In genomic region chr10:88158506-88159123, GRCh38 we compare ENCODE assay signal across 13 cellular contexts.
DNase-seq lines count a peak whose midpoint lies in the region; ATAC-seq and TF ChIP-seq lines count a peak whose summit lies in the region.
"Had no signal": no experiment of that assay in that cellular context is flagged by ENCODE, and none has a peak within 500 bp of the region (broad histone marks: within the 10 kb centered on the region; RNA-seq: fewer than 3 reads in every experiment).

No MANE protein-coding gene starts in this region.

- H3K79me1 ChIP-seq in IMR-90 (ENCODE audit: low read depth in 1 of 2, low read length in 2 of 2): peaks cover 0 to 4% of the 10 kb centered on the region in 2 experiments; a peak in 1 of 4 replicates

- peak overlapping the region; percentile 93 for H2BK20ac ChIP-seq in IMR-90 (ENCODE audit: low read depth, low read length)

- peak overlapping the region; percentile 25; the same call in 2 of the 3 replicates for H2BK15ac ChIP-seq in IMR-90 (ENCODE audit: low read depth, low read length)

- peak overlapping the region; percentile 70 for H3K27ac Mint-ChIP-seq in chondrocyte (ENCODE audit: unreplicated experiment)

- no peak for TF ChIP-seq POLR2A in IMR-90 (IDR thresholded peaks at IDR 0.05; ENCODE audit: low read depth, low read length)
- no peak for TF ChIP-seq POLR2A in transverse colon (IDR thresholded peaks at IDR 0.05)

- peak overlapping the region; percentile 80 for H4K91ac ChIP-seq in IMR-90 (ENCODE audit: insufficient read depth, low read depth, low read length)

- peak overlapping the region; percentile 92 for H3K14ac ChIP-seq in IMR-90 (replicated peaks; ENCODE audit: low read depth, low read length)

- H3K4me1 ChIP-seq in IMR-90 (ENCODE audit: control insufficient read depth, insufficient read depth, low read length): peaks cover 21% of the 10 kb centered on the region
- H3K4me1 ChIP-seq in mucosa of rectum (ENCODE audit: control insufficient read depth in 2 of 2, insufficient read depth in 2 of 2, low read length in 2 of 2): peaks cover 3 to 16% of the 10 kb centered on the region in 2 donors
- H3K4me1 ChIP-seq in transverse colon: peaks cover 0 to 22% (median 12%) of the 10 kb centered on the region in 4 donors

- peak overlapping the region; percentile 56 for H2AFZ ChIP-seq in IMR-90 (replicated peaks; ENCODE audit: low read length, poor library complexity)

- peak overlapping the region; percentile 90 for H4K5ac ChIP-seq in IMR-90 (ENCODE audit: low read depth, low read length)

- H3K4me3 Mint-ChIP-seq in chondrocyte (ENCODE audit: unreplicated experiment): no peak overlapping the region
- H3K4me3 Mint-ChIP-seq: CD4-positive, CD25-positive, alpha-beta regulatory T cell had no signal

- peak overlapping the region; percentile 95 for H2BK5ac ChIP-seq in IMR-90 (ENCODE audit: low read depth, low read length, poor library complexity, severe bottlenecking)

- H4K20me1 ChIP-seq in IMR-90 (ENCODE audit: insufficient read depth, low read length): no peaks in the 10 kb centered on the region

- H3K4me3 ChIP-seq in IMR-90 (ENCODE audit: insufficient read depth, low read depth, low read length): no peak overlapping the region
- H3K4me3 ChIP-seq in mucosa of rectum (ENCODE audit: low read length in 2 of 2): no peak overlapping the region
- H3K4me3 ChIP-seq in transverse colon: no peak overlapping the region
- H3K4me3 ChIP-seq: pancreas had no signal

- no peaks in the 10 kb centered on the region for H3K36me3 Mint-ChIP-seq in chondrocyte (ENCODE audit: low read depth)
- H3K36me3 Mint-ChIP-seq: CD4-positive, CD25-positive, alpha-beta regulatory T cell had no signal

- in situ Hi-C loops in IMR-90 (cut with MboI; ENCODE audit: low sequenced_read_pairs): no loop called here
- in situ Hi-C loops in transverse colon (cut with MboI; ENCODE audit: low pct_ligation_motif_present in 1 of 4, low pct_unique_long_range_greater_than_20kb in 1 of 4, low sequenced_read_pairs in 3 of 4): no loop called here

- WGBS in IMR-90 (ENCODE audit: extremely low coverage in 2 of 2, insufficient read length in 1 of 2), 2 experiments: no CpG with 5 or more reads among the region's 3 CpGs
- WGBS in transverse colon (ENCODE audit: low coverage in 1 of 2), 2 donors: 46 to 51% methylated on average over 3 of the region's 3 CpGs

- peak overlapping the region; percentile 74 to 79 for H4K8ac ChIP-seq in IMR-90 (ENCODE audit: low read depth in 2 of 2, low read length in 2 of 2)

- BruUV-seq in IMR-90 (replicated peaks; lab: Mats Ljungman, UMichigan): no TSS peak

- H3K56ac ChIP-seq in IMR-90 (ENCODE audit: extremely low read depth, insufficient read depth, low read length): peak overlapping the region; percentile 71

- dilution Hi-C loops in IMR-90 (cut with HindIII; ENCODE audit: low sequenced_read_pairs, unreplicated experiment): no loop called here

- DNase-seq in IMR-90 (peak; percentile 33), chondrocyte (ENCODE audit: low spot score) (no peak), transverse colon (no peak), SIG-M5 (lab: John Stamatoyannopoulos, UW) (no peak)
- no peak for DNase-seq in effector CD8-positive, alpha-beta T cell (lab: John Stamatoyannopoulos, UW)
- DNase-seq: activated CD4-positive, alpha-beta T cell treated with anti-CD3 and anti-CD28 coated beads, Interleukin-2, amount 50 U/mL, for 48 hours; activated gamma-delta T cell treated with Interleukin-2 at 50 U/mL for 16 hours; CD4-positive, CD25-positive, alpha-beta regulatory T cell; GOT3; NCI-H146; pancreas had no signal

- no peaks in the 10 kb centered on the region for H3K36me3 ChIP-seq in IMR-90 (ENCODE audit: control insufficient read depth, insufficient read depth, low read length)
- H3K36me3 ChIP-seq in mucosa of rectum (ENCODE audit: control insufficient read depth in 2 of 2, insufficient read depth in 2 of 2, low read length in 2 of 2): no peaks in the 10 kb centered on the region
- no peaks in the 10 kb centered on the region for H3K36me3 ChIP-seq in transverse colon
- H3K36me3 ChIP-seq: pancreas had no signal

- no peaks in the 10 kb centered on the region for H3K9me3 ChIP-seq in IMR-90 (ENCODE audit: control insufficient read depth, insufficient read depth, low read length)
- H3K9me3 ChIP-seq in mucosa of rectum (ENCODE audit: control insufficient read depth in 2 of 2, low read length in 2 of 2): no peaks in the 10 kb centered on the region
- H3K9me3 ChIP-seq in transverse colon: no peaks in the 10 kb centered on the region
- H3K9me3 ChIP-seq: pancreas had no signal

- peak overlapping the region; percentile 98 for H2BK120ac ChIP-seq in IMR-90 (ENCODE audit: low read depth, low read length)

- TF ChIP-seq CTCF in IMR-90 (conservative IDR thresholded peaks at IDR 0.05; ENCODE audit: low read depth, low read length) (no peak), chondrocyte (IDR thresholded peaks at IDR 0.05) (no peak), transverse colon (IDR thresholded peaks at IDR 0.05) (no peak)

- peak overlapping the region; percentile 62 for H3K4me2 ChIP-seq in IMR-90 (ENCODE audit: low read depth, low read length)

- TF ChIP-seq RAD21 in IMR-90 (IDR thresholded peaks at IDR 0.05; ENCODE audit: low read length): no peak

- 0 out of 2 replicates have a peak overlapping the region, but pooled peaks have one; percentile 3 for H3K9ac ChIP-seq in IMR-90 (ENCODE audit: low read depth, low read length)
- H3K9ac ChIP-seq in mucosa of rectum (ENCODE audit: low read depth in 1 of 2, low read length in 2 of 2): no peak overlapping the region

- H3K23ac ChIP-seq in IMR-90 (ENCODE audit: low read depth, low read length): peak overlapping the region; percentile 94

- H3K4ac ChIP-seq in IMR-90 (ENCODE audit: low read depth, low read length): peak overlapping the region; percentile 97

- peaks cover 17% of the 10 kb centered on the region for H3K9me1 ChIP-seq in IMR-90 (ENCODE audit: insufficient read depth, low read length)

- H3K4me1 Mint-ChIP-seq in chondrocyte (ENCODE audit: low read depth): peaks cover 28% of the 10 kb centered on the region

- POLR2A ChIA-PET in IMR-90 (lab: Charles Lee; ENCODE audit: unreplicated experiment): no interaction called here

- no peaks in the 10 kb centered on the region for H3K27me3 Mint-ChIP-seq in chondrocyte (ENCODE audit: low read depth)

- no peaks in the 10 kb centered on the region for H3K9me3 Mint-ChIP-seq in chondrocyte (ENCODE audit: low read depth)

- peak overlapping the region; percentile 91 for H2AK5ac ChIP-seq in IMR-90 (ENCODE audit: low read depth, low read length)

- intact Hi-C loops in IMR-90 (cut with micrococcal nuclease) (loop anchor here (1.0 to 10.0 kb wide), 3 partner anchors 186 to 396 kb away; no protein-coding TSS in a partner anchor), transverse colon (cut with DNase I; ENCODE audit: low total_unique reads) (no loop called here)

- peak overlapping the region; percentile 22 for H2AK9ac ChIP-seq in IMR-90 (replicated peaks; ENCODE audit: low read depth, low read length, poor library complexity)

- peak overlapping the region; percentile 97 for H3K27ac ChIP-seq in IMR-90 (ENCODE audit: insufficient read depth, low read length)
- H3K27ac ChIP-seq in mucosa of rectum (ENCODE audit: low read depth in 2 of 2, low read length in 2 of 2): peak overlapping the region; percentile 5 to 49
- H3K27ac ChIP-seq in transverse colon: peak overlapping the region; percentile 47 to 81 (median 75)
- H3K27ac ChIP-seq: pancreas had no signal

- peak overlapping the region; percentile 91 for H3K18ac ChIP-seq in IMR-90 (ENCODE audit: low read depth, low read length)

- H3K27me3 ChIP-seq in IMR-90 (ENCODE audit: control insufficient read depth, insufficient read depth, low read length) (no peaks in the 10 kb centered on the region), mucosa of rectum (ENCODE audit: control insufficient read depth in 2 of 2, insufficient read depth in 2 of 2, low read length in 2 of 2) (no peaks in the 10 kb centered on the region), transverse colon (no peaks in the 10 kb centered on the region)
- H3K27me3 ChIP-seq: pancreas had no signal

- peak; percentile 13 for ATAC-seq in IMR-90 (ENCODE audit: low read depth)
- ATAC-seq in GM18861 (IDR thresholded peaks at IDR 0.05; ENCODE audit: unreplicated experiment): no peak

- no peak for TF ChIP-seq EP300 in transverse colon (IDR thresholded peaks at IDR 0.05; ENCODE audit: low read depth)

- CTCF ChIA-PET in IMR-90 (lab: Yijun Ruan, JAX): no interaction called here

TF ChIP-seq in IMR-90, 13 proteins besides CTCF, POLR2A, EP300 and RAD21 (continues in another document):
- TF ChIP-seq BHLHE40 (IDR thresholded peaks at IDR 0.05; ENCODE audit: low read depth, low read length) (no peak), CHD1 (IDR thresholded peaks at IDR 0.05; ENCODE audit: low read depth, low read length) (no peak), MAFK (IDR thresholded peaks at IDR 0.05; ENCODE audit: low read depth, low read length) (no peak), RFX5 (IDR thresholded peaks at IDR 0.05; ENCODE audit: low read depth, low read length) (no peak), MXI1 (IDR thresholded peaks at IDR 0.05; ENCODE audit: borderline replicate concordance, low read depth, low read length) (no peak), MAZ (IDR thresholded peaks at IDR 0.05; ENCODE audit: borderline replicate concordance, low read depth, low read length) (no peak), FOS (IDR thresholded peaks at IDR 0.05; ENCODE audit: low read depth, low read length) (no peak), NFE2L2 (IDR thresholded peaks at IDR 0.05; ENCODE audit: low read depth, low read length) (no peak), CEBPB (IDR thresholded peaks at IDR 0.05; ENCODE audit: low read depth, low read length) (no peak), USF2 (IDR thresholded peaks at IDR 0.05; ENCODE audit: low read depth, low read length) (no peak), ELK1 (IDR thresholded peaks at IDR 0.05; ENCODE audit: borderline replicate concordance, low read depth, low read length) (no peak), RCOR1 (IDR thresholded peaks at IDR 0.05; ENCODE audit: insufficient replicate concordance, low read length) (no peak)

Comparison
In these comparisons a context has a peak if more than half of its experiments do, and no peak if none do; other contexts are left out.
1. H3K27ac ChIP-seq: peak in every context shown above with its lines; median percentile 97 in IMR-90; 75 in transverse colon; 27 in mucosa of rectum.